Comparison of ENCODE assay signal across 22 cellular contexts in genomic region chr12:26979733-26980132, GRCh38. TPM values are rescaled to one million over a fixed set of nuclear protein-coding genes. Genes with fewer than 3 reads are reported as not detected.
DNase-seq lines count a peak whose midpoint lies in the region; ATAC-seq and TF ChIP-seq lines count a peak whose summit lies in the region.
"Had no signal": no experiment of that assay in that cellular context is flagged by ENCODE, and none has a peak within 500 bp of the region (broad histone marks: within the 10 kb centered on the region; RNA-seq: fewer than 3 reads in every experiment).

No MANE protein-coding gene starts in this region.

- H3K27me3 Mint-ChIP-seq in CD4-positive, CD25-positive, alpha-beta regulatory T cell: no peaks in the 10 kb centered on the region
- no peaks in the 10 kb centered on the region for H3K27me3 Mint-ChIP-seq in effector memory CD8-positive, alpha-beta T cell

- H3K9me3 Mint-ChIP-seq in CD4-positive, CD25-positive, alpha-beta regulatory T cell: peaks cover 0 to 2% (median 0%) of the 10 kb centered on the region in 7 donors
- no peaks in the 10 kb centered on the region for H3K9me3 Mint-ChIP-seq in effector memory CD8-positive, alpha-beta T cell
- H3K9me3 Mint-ChIP-seq: H9, HFFc6 had no signal

- TF ChIP-seq POLR2A in esophagus squamous epithelium (IDR thresholded peaks at IDR 0.05): no peak

- no peak overlapping the region for H3K4me3 ChIP-seq in CD4-positive, CD25-positive, alpha-beta regulatory T cell (ENCODE audit: low read depth, low read length)
- H3K4me3 ChIP-seq in psoas muscle: no peak overlapping the region
- no peak overlapping the region for H3K4me3 ChIP-seq in esophagus squamous epithelium
- H3K4me3 ChIP-seq: A549, SJSA1 had no signal

- no peak for TF ChIP-seq CTCF in psoas muscle (IDR thresholded peaks at IDR 0.05)
- no peak for TF ChIP-seq CTCF in esophagus squamous epithelium (IDR thresholded peaks at IDR 0.05)

- H3K4me1 ChIP-seq in CD4-positive, CD25-positive, alpha-beta regulatory T cell (ENCODE audit: control insufficient read depth, insufficient read depth, low read length, poor library complexity, severe bottlenecking): no peaks in the 10 kb centered on the region
- H3K4me1 ChIP-seq in psoas muscle (no peaks in the 10 kb centered on the region), esophagus squamous epithelium (peaks cover 0 to 9% (median 0%) of the 10 kb centered on the region in 3 donors)
- H3K4me1 ChIP-seq: A549, BE2C, SJSA1 had no signal

- no peaks in the 10 kb centered on the region for H3K27me3 ChIP-seq in CD4-positive, CD25-positive, alpha-beta regulatory T cell (ENCODE audit: control insufficient read depth, insufficient read depth, low read length)
- H3K27me3 ChIP-seq in psoas muscle (ENCODE audit: insufficient read depth in 3 of 3, low read length in 2 of 3): no peaks in the 10 kb centered on the region
- H3K27me3 ChIP-seq in esophagus squamous epithelium: no peaks in the 10 kb centered on the region
- H3K27me3 ChIP-seq: BE2C, SJSA1 had no signal

- H3K27ac Mint-ChIP-seq in CD4-positive, CD25-positive, alpha-beta regulatory T cell: peak overlapping the region in 2 of 3 donors; percentile 52 to 70
- H3K27ac Mint-ChIP-seq in effector memory CD8-positive, alpha-beta T cell: peak overlapping the region; percentile 15 to 26
- H3K27ac Mint-ChIP-seq: H9, HFFc6 had no signal

- peaks cover 9 to 30% (median 17%) of the 10 kb centered on the region in 4 donors for H3K4me1 Mint-ChIP-seq in CD4-positive, CD25-positive, alpha-beta regulatory T cell
- H3K4me1 Mint-ChIP-seq in effector memory CD8-positive, alpha-beta T cell (ENCODE audit: low read depth in 2 of 2): peaks cover 7 to 17% of the 10 kb centered on the region in 2 donors
- H3K4me1 Mint-ChIP-seq: H9 had no signal

- intact Hi-C loops in psoas muscle (cut with DNase I) (no loop called here), esophagus squamous epithelium (cut with DNase I) (no loop called here)

- ATAC-seq in CD4-positive, CD25-positive, alpha-beta regulatory T cell (ENCODE audit: low read depth in 2 of 2): no peak
- ATAC-seq in effector memory CD8-positive, alpha-beta T cell (replicated peaks): no peak
- ATAC-seq in psoas muscle (peak in 3 of 4 donors; percentile 72 to 80 (median 76)), GM18519 (IDR thresholded peaks at IDR 0.05; ENCODE audit: low FRiP score, unreplicated experiment) (no peak)
- ATAC-seq: A549, HepG2, Right ventricle myocardium inferior had no signal

- H3K9me3 ChIP-seq in CD4-positive, CD25-positive, alpha-beta regulatory T cell (ENCODE audit: control insufficient read depth in 2 of 2, low read length in 2 of 2): no peaks in the 10 kb centered on the region
- H3K9me3 ChIP-seq in psoas muscle (no peaks in the 10 kb centered on the region), esophagus squamous epithelium (no peaks in the 10 kb centered on the region)
- H3K9me3 ChIP-seq: A549, BE2C, SJSA1 had no signal

- no peak overlapping the region for H3K27ac ChIP-seq in CD4-positive, CD25-positive, alpha-beta regulatory T cell (ENCODE audit: insufficient read depth, low read length, poor library complexity, severe bottlenecking)
- H3K27ac ChIP-seq in psoas muscle (no peak overlapping the region), esophagus squamous epithelium (no peak overlapping the region)
- H3K27ac ChIP-seq: A549, SJSA1 had no signal

- peaks cover 39% of the 10 kb centered on the region for H3K36me3 ChIP-seq in CD4-positive, CD25-positive, alpha-beta regulatory T cell (ENCODE audit: control insufficient read depth, insufficient read depth, low read length)
- H3K36me3 ChIP-seq in psoas muscle (ENCODE audit: insufficient read depth in 1 of 2, low read depth in 1 of 2): peaks cover 0 to 65% of the 10 kb centered on the region in 2 donors
- peaks cover 0 to 89% (median 6%) of the 10 kb centered on the region in 3 donors for H3K36me3 ChIP-seq in esophagus squamous epithelium
- H3K36me3 ChIP-seq: BE2C had no signal

- DNase-seq in CD4-positive, CD25-positive, alpha-beta regulatory T cell: no peak
- DNase-seq in NCI-H524 treated with DMSO at 0.1 percent for 48 hours (lab: John Stamatoyannopoulos, UW) (peak; percentile 96), psoas muscle (no peak), DMS 273 (lab: John Stamatoyannopoulos, UW; ENCODE audit: unreplicated experiment) (no peak), esophagus squamous epithelium (lab: John Stamatoyannopoulos, UW) (no peak)
- DNase-seq in effector memory CD8-positive, alpha-beta T cell: no peak
- DNase-seq: BE2C, DMS79, H9, HFFc6, KBM-7, MM.1S, NCI-H1092, NCI-H1436, NCI-H187 treated with DMSO at 0.1 percent for 48 hours, NCI-H226, NCI-H510A treated with DMSO at 0.1 percent for 48 hours had no signal

- H3K4me3 Mint-ChIP-seq in CD4-positive, CD25-positive, alpha-beta regulatory T cell: no peak overlapping the region
- H3K4me3 Mint-ChIP-seq in effector memory CD8-positive, alpha-beta T cell: no peak overlapping the region
- H3K4me3 Mint-ChIP-seq: H9, HFFc6 had no signal

- WGBS in psoas muscle, 3 donors: 72 to 80% (median 73%) methylated on average over 11 of the region's 11 CpGs
- WGBS in esophagus squamous epithelium, 2 donors: 92 to 97% methylated on average over 11 of the region's 11 CpGs

- peaks cover 49% of the 10 kb centered on the region for H3K36me3 Mint-ChIP-seq in CD4-positive, CD25-positive, alpha-beta regulatory T cell
- peaks cover 9% of the 10 kb centered on the region for H3K36me3 Mint-ChIP-seq in effector memory CD8-positive, alpha-beta T cell (ENCODE audit: insufficient read depth)

RNA-seq across cellular contexts. Expression of gene TM7SF3, which starts 34.5 kb away (rescaled TPM):
- 21.8 TPM for total RNA-seq in CD4-positive, CD25-positive, alpha-beta regulatory T cell
- polyA plus RNA-seq in CD4-positive, CD25-positive, alpha-beta regulatory T cell: 10 to 100 TPM; 59.2 to 68.2 (median 64.8) TPM
- total RNA-seq in psoas muscle: 10 to 100 TPM in 2 of 4 donors, 1 to 10 TPM in 2; 6.0 to 16.5 (median 10.2) TPM
- 10 to 100 TPM; 10.4 to 13.1 (median 12.7) TPM for polyA plus RNA-seq in psoas muscle
- 100 to 1,000 TPM in 1 of 4 donors, 10 to 100 TPM in 3; 58.2 to 122 (median 78.3) TPM for total RNA-seq in esophagus squamous epithelium

RNA-seq across cellular contexts. Expression of gene FGFR1OP2, which starts 41.5 kb away (rescaled TPM):
- total RNA-seq in CD4-positive, CD25-positive, alpha-beta regulatory T cell: 64.0 TPM
- polyA plus RNA-seq in CD4-positive, CD25-positive, alpha-beta regulatory T cell: 100 to 1,000 TPM; 108 to 128 (median 121) TPM
- total RNA-seq in psoas muscle (10 to 100 TPM; 26.0 to 31.3 (median 28.4) TPM), esophagus squamous epithelium (10 to 100 TPM; 26.6 to 65.4 (median 41.3) TPM)
- 10 to 100 TPM; 18.0 to 40.5 (median 20.7) TPM for polyA plus RNA-seq in psoas muscle

RNA-seq across cellular contexts. Expression of gene INTS13, which starts 42.0 kb away (rescaled TPM):
- 28.8 TPM for total RNA-seq in CD4-positive, CD25-positive, alpha-beta regulatory T cell
- 10 to 100 TPM; 29.6 to 42.5 (median 35.9) TPM for polyA plus RNA-seq in CD4-positive, CD25-positive, alpha-beta regulatory T cell
- 10 to 100 TPM; 21.3 to 29.6 (median 23.7) TPM for total RNA-seq in psoas muscle
- 10 to 100 TPM; 21.0 to 35.4 (median 24.6) TPM for polyA plus RNA-seq in psoas muscle
- 10 to 100 TPM; 16.1 to 49.7 (median 28.6) TPM for total RNA-seq in esophagus squamous epithelium

RNA-seq across cellular contexts. Expression of gene MED21, which starts 42.6 kb away (rescaled TPM):
- 88.5 TPM for total RNA-seq in CD4-positive, CD25-positive, alpha-beta regulatory T cell
- polyA plus RNA-seq in CD4-positive, CD25-positive, alpha-beta regulatory T cell: 10 to 100 TPM; 17.4 to 26.8 (median 19.1) TPM
- total RNA-seq in psoas muscle (10 to 100 TPM; 40.1 to 52.6 (median 44.2) TPM), esophagus squamous epithelium (10 to 100 TPM; 38.0 to 65.0 (median 55.1) TPM)
- 10 to 100 TPM; 20.2 to 53.1 (median 36.9) TPM for polyA plus RNA-seq in psoas muscle

Comparison
In these comparisons a context has a peak if more than half of its experiments do, and no peak if none do; other contexts are left out.
1. ATAC-seq: peak in psoas muscle (3 of 4); none in CD4-positive, CD25-positive, alpha-beta regulatory T cell (0 of 2), effector memory CD8-positive, alpha-beta T cell (single experiment) and GM18519 (single experiment).